Comparison of ENCODE assay signal across 10 cellular contexts in the genomic region with DNA sequence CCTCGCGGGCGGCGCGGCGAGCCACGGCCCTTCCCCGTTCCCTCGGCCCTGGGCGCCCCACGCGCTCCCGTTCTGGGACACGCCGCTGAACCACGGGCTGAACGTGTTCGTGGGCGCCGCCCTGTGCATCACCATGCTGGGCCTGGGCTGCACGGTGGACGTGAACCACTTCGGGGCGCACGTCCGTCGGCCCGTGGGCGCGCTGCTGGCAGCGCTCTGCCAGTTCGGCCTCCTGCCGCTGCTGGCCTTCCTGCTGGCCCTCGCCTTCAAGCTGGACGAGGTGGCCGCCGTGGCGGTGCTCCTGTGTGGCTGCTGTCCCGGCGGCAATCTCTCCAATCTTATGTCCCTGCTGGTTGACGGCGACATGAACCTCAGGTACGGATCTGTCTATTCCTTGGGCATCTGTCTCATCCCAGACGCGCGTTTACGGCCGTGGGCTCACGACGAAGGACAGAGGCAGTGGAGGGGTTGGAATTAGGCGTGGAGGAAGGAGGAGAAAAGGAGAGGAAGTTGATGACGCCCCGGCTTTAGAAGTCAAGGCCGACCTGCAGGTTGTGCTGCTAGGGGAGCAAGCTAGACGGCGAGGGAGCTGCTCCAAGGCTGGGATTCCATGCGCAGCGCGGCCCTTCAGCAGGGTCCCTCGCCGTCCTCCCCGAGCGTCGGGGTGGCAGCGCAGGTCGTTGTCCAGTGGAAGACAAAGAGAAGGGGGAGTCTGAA. TPM values are rescaled to one million over a fixed set of nuclear protein-coding genes. Genes with fewer than 3 reads are reported as not detected.
DNase-seq lines count a peak whose midpoint lies in the region; ATAC-seq and TF ChIP-seq lines count a peak whose summit lies in the region.
"Had no signal": no experiment of that assay in that cellular context is flagged by ENCODE, and none has a peak within 500 bp of the region (broad histone marks: within the 10 kb centered on the region; RNA-seq: fewer than 3 reads in every experiment).

No MANE protein-coding gene starts in this region.

- peaks cover 1% of the 10 kb centered on the region for H3K9me3 ChIP-seq in thymus (ENCODE audit: control insufficient read depth)

- H3K4me1 ChIP-seq in thymus (ENCODE audit: control insufficient read depth, insufficient read depth, low read length): peaks cover 3% of the 10 kb centered on the region

- WGBS in thymus: 12% methylated on average over 66 of the region's 66 CpGs

- no peaks in the 10 kb centered on the region for H3K36me3 ChIP-seq in thymus (ENCODE audit: control insufficient read depth, insufficient read depth)

- H3K27me3 ChIP-seq in thymus (ENCODE audit: control insufficient read depth, insufficient read depth): peaks cover 44% of the 10 kb centered on the region

- DNase-seq in activated gamma-delta T cell (lab: John Stamatoyannopoulos, UW) (peak; percentile 12), activated gamma-delta T cell treated with Interleukin-2 at 50 U/mL for 16 hours (no peak), left kidney (ENCODE audit: low read depth, low spot score) (peak; percentile 46), omental fat pad (ENCODE audit: low spot score) (no peak), NCI-H774 (lab: John Stamatoyannopoulos, UW) (no peak)
- peak; percentile 17 for DNase-seq in activated naive CD4-positive, alpha-beta T cell treated with anti-CD3 and anti-CD28 coated beads, Interleukin-2, amount 50 U/mL, for 16 hours
- DNase-seq: DND-41 had no signal

- TF ChIP-seq CTCF in omental fat pad (IDR thresholded peaks at IDR 0.05): no peak

- ATAC-seq in GM18858 (IDR thresholded peaks at IDR 0.05; ENCODE audit: unreplicated experiment) (no peak), omental fat pad (ENCODE audit: low FRiP score) (no peak)

- no peak overlapping the region for H3K27ac ChIP-seq in thymus (ENCODE audit: low read depth)

- peak overlapping the region; percentile 42 for H3K4me3 ChIP-seq in thymus (ENCODE audit: low read length)

RNA-seq across cellular contexts. Expression of gene SLC10A4, which starts 0.8 kb away (rescaled TPM):
- 0.39 TPM for polyA plus RNA-seq in thymus
- total RNA-seq in omental fat pad: under 1 TPM in 3 of 4 donors, not detected in 1; 0.19 to 0.72 (median 0.25) TPM
- total RNA-seq: mononuclear cell had no signal

RNA-seq across cellular contexts. Expression of gene ZAR1, which starts 6.1 kb away (rescaled TPM):
- 0.02 TPM for polyA plus RNA-seq in thymus
- not detected for total RNA-seq in omental fat pad
- total RNA-seq: mononuclear cell had no signal

Comparison
In these comparisons a context has a peak if more than half of its experiments do, and no peak if none do; other contexts are left out.
1. DNase-seq: peak in activated gamma-delta T cell (single experiment), activated naive CD4-positive, alpha-beta T cell treated with anti-CD3 and anti-CD28 coated beads, Interleukin-2, amount 50 U/mL, for 16 hours (single experiment) and left kidney (single experiment); none in activated gamma-delta T cell treated with Interleukin-2 at 50 U/mL for 16 hours (single experiment), omental fat pad (single experiment) and NCI-H774 (single experiment).